9 cellular contexts compared by ENCODE assay signal in genomic region chr13:97574926-97575325, GRCh38.
A peak's percentile ranks its signal among the peaks of the same experiment; 100 is the strongest.
DNase-seq lines count a peak whose midpoint lies in the region; ATAC-seq and TF ChIP-seq lines count a peak whose summit lies in the region.
"Had no signal": no experiment of that assay in that cellular context is flagged by ENCODE, and none has a peak within 500 bp of the region (broad histone marks: within the 10 kb centered on the region; RNA-seq: fewer than 3 reads in every experiment).

No MANE protein-coding gene starts in this region.

- H3K56ac ChIP-seq in mesendoderm (ENCODE audit: low read length): no peak overlapping the region

- CTCF ChIA-PET in T-cell (lab: Charles Lee): no interaction called here

- no peak overlapping the region for H3K27ac Mint-ChIP-seq in stimulated activated effector memory CD8-positive, alpha-beta T cell treated with anti-CD3 and anti-CD28 coated beads, Interleukin-12 subunit alpha, Interleukin-12 subunit beta, amount 100 ng/mL, for 72 hours
- H3K27ac Mint-ChIP-seq in T-cell: no peak overlapping the region

- no peak for ATAC-seq in stimulated activated effector memory CD8-positive, alpha-beta T cell treated with anti-CD3 and anti-CD28 coated beads, Interleukin-12 subunit alpha, Interleukin-12 subunit beta, amount 100 ng/mL, for 72 hours
- ATAC-seq in T-cell (replicated peaks in 1 of 4): no peak

- H2BK120ac ChIP-seq in mesendoderm (ENCODE audit: low read depth, low read length): no peak overlapping the region

- H4K5ac ChIP-seq in mesendoderm (ENCODE audit: low read length): no peak overlapping the region

- H4K8ac ChIP-seq in mesendoderm (ENCODE audit: low read depth, low read length): no peak overlapping the region

- H3K79me2 ChIP-seq in mesendoderm (ENCODE audit: control insufficient read depth, insufficient read depth, low read length): no peaks in the 10 kb centered on the region

- H3K18ac ChIP-seq in mesendoderm (ENCODE audit: low read length): no peak overlapping the region

- no peaks in the 10 kb centered on the region for H3K79me1 ChIP-seq in mesendoderm (ENCODE audit: low read length)

- peaks cover 1 to 15% of the 10 kb centered on the region in 2 donors for H3K27me3 Mint-ChIP-seq in T-cell

- in situ Hi-C loops in astrocyte of the spinal cord (cut with HindIII; ENCODE audit: low sequenced_read_pairs): no loop called here

- H2AK5ac ChIP-seq in mesendoderm (ENCODE audit: low read length): no peak overlapping the region

- H3K4ac ChIP-seq in mesendoderm (ENCODE audit: low read depth, low read length): no peak overlapping the region

- H3K27ac ChIP-seq in mesendoderm (ENCODE audit: low read depth, low read length): no peak overlapping the region
- H3K27ac ChIP-seq: pancreas had no signal

- no peaks in the 10 kb centered on the region for H3K36me3 ChIP-seq in mesendoderm (ENCODE audit: control insufficient read depth, insufficient read depth, low read length)
- H3K36me3 ChIP-seq: pancreas had no signal

- WGBS in mesendoderm (ENCODE audit: extremely low coverage, insufficient coverage, low lambda C conversion rate): no CpG with 5 or more reads among the region's 5 CpGs

- H3K23ac ChIP-seq in mesendoderm (ENCODE audit: low read length): no peak overlapping the region

- no peak overlapping the region for H3K9ac ChIP-seq in mesendoderm (ENCODE audit: low read length)

- H3K4me1 ChIP-seq in mesendoderm (ENCODE audit: control insufficient read depth, low read depth, low read length): peaks cover 5% of the 10 kb centered on the region
- H3K4me1 ChIP-seq: pancreas had no signal

- peak; percentile 76 for TF ChIP-seq RAD21 in Ishikawa (IDR thresholded peaks at IDR 0.05; ENCODE audit: low read depth)

- POLR2A ChIA-PET in T-cell (lab: Charles Lee): no interaction called here

- H2BK15ac ChIP-seq in mesendoderm (replicated peaks; ENCODE audit: low read depth): no peak overlapping the region

- no peak overlapping the region for H2BK5ac ChIP-seq in mesendoderm (ENCODE audit: low read length)

- no peak overlapping the region for H3K4me3 Mint-ChIP-seq in stimulated activated effector memory CD8-positive, alpha-beta T cell treated with anti-CD3 and anti-CD28 coated beads, Interleukin-12 subunit alpha, Interleukin-12 subunit beta, amount 100 ng/mL, for 72 hours
- H3K4me3 Mint-ChIP-seq in T-cell: no peak overlapping the region

- no peak for TF ChIP-seq EP300 in Ishikawa (IDR thresholded peaks at IDR 0.05; ENCODE audit: borderline replicate concordance)

- TF ChIP-seq CTCF in astrocyte of the spinal cord (IDR thresholded peaks at IDR 0.05; ENCODE audit: low read depth, low read length): peak; percentile 50

- H3K9me3 Mint-ChIP-seq in stimulated activated effector memory CD8-positive, alpha-beta T cell treated with anti-CD3 and anti-CD28 coated beads, Interleukin-12 subunit alpha, Interleukin-12 subunit beta, amount 100 ng/mL, for 72 hours: no peaks in the 10 kb centered on the region
- H3K9me3 Mint-ChIP-seq in T-cell: no peaks in the 10 kb centered on the region

- no peaks in the 10 kb centered on the region for H3K4me1 Mint-ChIP-seq in stimulated activated effector memory CD8-positive, alpha-beta T cell treated with anti-CD3 and anti-CD28 coated beads, Interleukin-12 subunit alpha, Interleukin-12 subunit beta, amount 100 ng/mL, for 72 hours
- H3K4me1 Mint-ChIP-seq in T-cell: no peaks in the 10 kb centered on the region

- no peak overlapping the region for H3K4me2 ChIP-seq in mesendoderm (ENCODE audit: low read length)

- H3K4me3 ChIP-seq in astrocyte of the spinal cord (ENCODE audit: low read depth, low read length) (no peak overlapping the region), mesendoderm (ENCODE audit: low read length) (no peak overlapping the region)
- H3K4me3 ChIP-seq: pancreas had no signal

- H3K36me3 Mint-ChIP-seq in stimulated activated effector memory CD8-positive, alpha-beta T cell treated with anti-CD3 and anti-CD28 coated beads, Interleukin-12 subunit alpha, Interleukin-12 subunit beta, amount 100 ng/mL, for 72 hours: no peaks in the 10 kb centered on the region
- no peaks in the 10 kb centered on the region for H3K36me3 Mint-ChIP-seq in T-cell

- DNase-seq in activated CD4-positive, alpha-beta T cell treated with anti-CD3 and anti-CD28 coated beads for 48 hours: peak; percentile 15
- no peak for DNase-seq in activated CD4-positive, alpha-beta T cell treated with anti-CD3 and anti-CD28 coated beads, Interleukin-2, amount 50 U/mL, for 4 hours
- DNase-seq in astrocyte of the spinal cord (ENCODE audit: low read depth, low spot score): peak; percentile 3
- peak; percentile 89 for DNase-seq in mesendoderm
- DNase-seq in stimulated activated effector memory CD8-positive, alpha-beta T cell treated with anti-CD3 and anti-CD28 coated beads, Interleukin-12 subunit alpha, Interleukin-12 subunit beta, amount 100 ng/mL, for 72 hours (ENCODE audit: low spot score in 2 of 2): no peak
- no peak for DNase-seq in T1000 (lab: John Stamatoyannopoulos, UW)
- no peak for DNase-seq in T-cell
- DNase-seq: pancreas had no signal

- H3K27me3 ChIP-seq in mesendoderm (ENCODE audit: insufficient read depth, low read length, poor library complexity): no peaks in the 10 kb centered on the region

TF ChIP-seq in Ishikawa, 13 proteins besides CTCF, POLR2A, EP300 and RAD21:
- TF ChIP-seq FOXM1 (IDR thresholded peaks at IDR 0.05; ENCODE audit: borderline replicate concordance, low read depth) (no peak), CREB1 (IDR thresholded peaks at IDR 0.05; ENCODE audit: low read depth) (no peak), TEAD4 (IDR thresholded peaks at IDR 0.05) (no peak), TAF1 (IDR thresholded peaks at IDR 0.05; ENCODE audit: low read depth) (no peak)
- TF ChIP-seq, protein P1, sequence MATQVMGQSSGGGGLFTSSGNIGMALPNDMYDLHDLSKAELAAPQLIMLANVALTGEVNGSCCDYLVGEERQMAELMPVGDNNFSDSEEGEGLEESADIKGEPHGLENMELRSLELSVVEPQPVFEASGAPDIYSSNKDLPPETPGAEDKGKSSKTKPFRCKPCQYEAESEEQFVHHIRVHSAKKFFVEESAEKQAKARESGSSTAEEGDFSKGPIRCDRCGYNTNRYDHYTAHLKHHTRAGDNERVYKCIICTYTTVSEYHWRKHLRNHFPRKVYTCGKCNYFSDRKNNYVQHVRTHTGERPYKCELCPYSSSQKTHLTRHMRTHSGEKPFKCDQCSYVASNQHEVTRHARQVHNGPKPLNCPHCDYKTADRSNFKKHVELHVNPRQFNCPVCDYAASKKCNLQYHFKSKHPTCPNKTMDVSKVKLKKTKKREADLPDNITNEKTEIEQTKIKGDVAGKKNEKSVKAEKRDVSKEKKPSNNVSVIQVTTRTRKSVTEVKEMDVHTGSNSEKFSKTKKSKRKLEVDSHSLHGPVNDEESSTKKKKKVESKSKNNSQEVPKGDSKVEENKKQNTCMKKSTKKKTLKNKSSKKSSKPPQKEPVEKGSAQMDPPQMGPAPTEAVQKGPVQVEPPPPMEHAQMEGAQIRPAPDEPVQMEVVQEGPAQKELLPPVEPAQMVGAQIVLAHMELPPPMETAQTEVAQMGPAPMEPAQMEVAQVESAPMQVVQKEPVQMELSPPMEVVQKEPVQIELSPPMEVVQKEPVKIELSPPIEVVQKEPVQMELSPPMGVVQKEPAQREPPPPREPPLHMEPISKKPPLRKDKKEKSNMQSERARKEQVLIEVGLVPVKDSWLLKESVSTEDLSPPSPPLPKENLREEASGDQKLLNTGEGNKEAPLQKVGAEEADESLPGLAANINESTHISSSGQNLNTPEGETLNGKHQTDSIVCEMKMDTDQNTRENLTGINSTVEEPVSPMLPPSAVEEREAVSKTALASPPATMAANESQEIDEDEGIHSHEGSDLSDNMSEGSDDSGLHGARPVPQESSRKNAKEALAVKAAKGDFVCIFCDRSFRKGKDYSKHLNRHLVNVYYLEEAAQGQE (IDR thresholded peaks at IDR 0.05; ENCODE audit: low read depth): no peak

Comparison
In these comparisons a context has a peak if more than half of its experiments do, and no peak if none do; other contexts are left out.
1. DNase-seq: peak in activated CD4-positive, alpha-beta T cell treated with anti-CD3 and anti-CD28 coated beads for 48 hours (single experiment), astrocyte of the spinal cord (single experiment) and mesendoderm (single experiment); none in activated CD4-positive, alpha-beta T cell treated with anti-CD3 and anti-CD28 coated beads, Interleukin-2, amount 50 U/mL, for 4 hours (0 of 2), stimulated activated effector memory CD8-positive, alpha-beta T cell treated with anti-CD3 and anti-CD28 coated beads, Interleukin-12 subunit alpha, Interleukin-12 subunit beta, amount 100 ng/mL, for 72 hours (0 of 2), T1000 (single experiment) and T-cell (0 of 34).